In the genomic region with DNA sequence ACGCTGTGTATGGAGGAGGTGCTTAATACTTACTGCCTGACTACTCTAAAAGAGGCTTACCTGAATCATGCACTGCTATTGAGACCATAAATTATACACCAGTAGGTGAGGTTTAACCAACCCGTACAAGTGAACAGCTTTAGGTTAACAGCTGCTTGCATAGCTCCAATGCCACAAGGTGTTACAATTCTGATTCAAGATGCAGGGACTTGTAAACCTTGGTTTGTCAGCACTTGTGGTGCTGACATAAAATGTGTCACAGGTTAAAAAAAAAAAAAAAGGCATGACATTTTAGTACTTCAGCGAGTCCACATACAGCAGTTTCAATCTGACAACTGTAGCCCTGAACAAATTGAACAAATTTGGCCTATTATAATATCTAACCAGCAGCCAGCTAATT, we compare ENCODE assay signal across 1 cellular context.
TF ChIP-seq lines count a peak whose summit lies in the region.

No MANE protein-coding gene starts in this region.

TF ChIP-seq in GM23338, 12 proteins besides CTCF, POLR2A, EP300 and RAD21:
- TF ChIP-seq, protein P1, sequence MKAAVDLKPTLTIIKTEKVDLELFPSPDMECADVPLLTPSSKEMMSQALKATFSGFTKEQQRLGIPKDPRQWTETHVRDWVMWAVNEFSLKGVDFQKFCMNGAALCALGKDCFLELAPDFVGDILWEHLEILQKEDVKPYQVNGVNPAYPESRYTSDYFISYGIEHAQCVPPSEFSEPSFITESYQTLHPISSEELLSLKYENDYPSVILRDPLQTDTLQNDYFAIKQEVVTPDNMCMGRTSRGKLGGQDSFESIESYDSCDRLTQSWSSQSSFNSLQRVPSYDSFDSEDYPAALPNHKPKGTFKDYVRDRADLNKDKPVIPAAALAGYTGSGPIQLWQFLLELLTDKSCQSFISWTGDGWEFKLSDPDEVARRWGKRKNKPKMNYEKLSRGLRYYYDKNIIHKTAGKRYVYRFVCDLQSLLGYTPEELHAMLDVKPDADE (IDR thresholded peaks at IDR 0.05): no peak
- TF ChIP-seq ZNF331 (CRISPR knock-in tag; IDR thresholded peaks at IDR 0.05; ENCODE audit: low read depth) (no peak), CREB1 (CRISPR knock-in tag; IDR thresholded peaks at IDR 0.05; ENCODE audit: low read depth) (no peak), EZH2phosphoT487 (IDR thresholded peaks at IDR 0.05; ENCODE audit: unreplicated experiment) (no peak), NANOG (IDR thresholded peaks at IDR 0.05; ENCODE audit: borderline replicate concordance) (no peak), EZH2 (IDR thresholded peaks at IDR 0.05; ENCODE audit: low read depth, unreplicated experiment) (no peak), STAT1 (IDR thresholded peaks at IDR 0.05; ENCODE audit: unreplicated experiment) (no peak), POLR2AphosphoS5 (IDR thresholded peaks at IDR 0.05; ENCODE audit: low read depth) (no peak), REST (IDR thresholded peaks at IDR 0.05; ENCODE audit: unreplicated experiment) (no peak), ZNF114 (CRISPR knock-in tag; IDR thresholded peaks at IDR 0.05) (no peak), JUNB (IDR thresholded peaks at IDR 0.05; ENCODE audit: unreplicated experiment) (no peak)
- TF ChIP-seq, protein P2, sequence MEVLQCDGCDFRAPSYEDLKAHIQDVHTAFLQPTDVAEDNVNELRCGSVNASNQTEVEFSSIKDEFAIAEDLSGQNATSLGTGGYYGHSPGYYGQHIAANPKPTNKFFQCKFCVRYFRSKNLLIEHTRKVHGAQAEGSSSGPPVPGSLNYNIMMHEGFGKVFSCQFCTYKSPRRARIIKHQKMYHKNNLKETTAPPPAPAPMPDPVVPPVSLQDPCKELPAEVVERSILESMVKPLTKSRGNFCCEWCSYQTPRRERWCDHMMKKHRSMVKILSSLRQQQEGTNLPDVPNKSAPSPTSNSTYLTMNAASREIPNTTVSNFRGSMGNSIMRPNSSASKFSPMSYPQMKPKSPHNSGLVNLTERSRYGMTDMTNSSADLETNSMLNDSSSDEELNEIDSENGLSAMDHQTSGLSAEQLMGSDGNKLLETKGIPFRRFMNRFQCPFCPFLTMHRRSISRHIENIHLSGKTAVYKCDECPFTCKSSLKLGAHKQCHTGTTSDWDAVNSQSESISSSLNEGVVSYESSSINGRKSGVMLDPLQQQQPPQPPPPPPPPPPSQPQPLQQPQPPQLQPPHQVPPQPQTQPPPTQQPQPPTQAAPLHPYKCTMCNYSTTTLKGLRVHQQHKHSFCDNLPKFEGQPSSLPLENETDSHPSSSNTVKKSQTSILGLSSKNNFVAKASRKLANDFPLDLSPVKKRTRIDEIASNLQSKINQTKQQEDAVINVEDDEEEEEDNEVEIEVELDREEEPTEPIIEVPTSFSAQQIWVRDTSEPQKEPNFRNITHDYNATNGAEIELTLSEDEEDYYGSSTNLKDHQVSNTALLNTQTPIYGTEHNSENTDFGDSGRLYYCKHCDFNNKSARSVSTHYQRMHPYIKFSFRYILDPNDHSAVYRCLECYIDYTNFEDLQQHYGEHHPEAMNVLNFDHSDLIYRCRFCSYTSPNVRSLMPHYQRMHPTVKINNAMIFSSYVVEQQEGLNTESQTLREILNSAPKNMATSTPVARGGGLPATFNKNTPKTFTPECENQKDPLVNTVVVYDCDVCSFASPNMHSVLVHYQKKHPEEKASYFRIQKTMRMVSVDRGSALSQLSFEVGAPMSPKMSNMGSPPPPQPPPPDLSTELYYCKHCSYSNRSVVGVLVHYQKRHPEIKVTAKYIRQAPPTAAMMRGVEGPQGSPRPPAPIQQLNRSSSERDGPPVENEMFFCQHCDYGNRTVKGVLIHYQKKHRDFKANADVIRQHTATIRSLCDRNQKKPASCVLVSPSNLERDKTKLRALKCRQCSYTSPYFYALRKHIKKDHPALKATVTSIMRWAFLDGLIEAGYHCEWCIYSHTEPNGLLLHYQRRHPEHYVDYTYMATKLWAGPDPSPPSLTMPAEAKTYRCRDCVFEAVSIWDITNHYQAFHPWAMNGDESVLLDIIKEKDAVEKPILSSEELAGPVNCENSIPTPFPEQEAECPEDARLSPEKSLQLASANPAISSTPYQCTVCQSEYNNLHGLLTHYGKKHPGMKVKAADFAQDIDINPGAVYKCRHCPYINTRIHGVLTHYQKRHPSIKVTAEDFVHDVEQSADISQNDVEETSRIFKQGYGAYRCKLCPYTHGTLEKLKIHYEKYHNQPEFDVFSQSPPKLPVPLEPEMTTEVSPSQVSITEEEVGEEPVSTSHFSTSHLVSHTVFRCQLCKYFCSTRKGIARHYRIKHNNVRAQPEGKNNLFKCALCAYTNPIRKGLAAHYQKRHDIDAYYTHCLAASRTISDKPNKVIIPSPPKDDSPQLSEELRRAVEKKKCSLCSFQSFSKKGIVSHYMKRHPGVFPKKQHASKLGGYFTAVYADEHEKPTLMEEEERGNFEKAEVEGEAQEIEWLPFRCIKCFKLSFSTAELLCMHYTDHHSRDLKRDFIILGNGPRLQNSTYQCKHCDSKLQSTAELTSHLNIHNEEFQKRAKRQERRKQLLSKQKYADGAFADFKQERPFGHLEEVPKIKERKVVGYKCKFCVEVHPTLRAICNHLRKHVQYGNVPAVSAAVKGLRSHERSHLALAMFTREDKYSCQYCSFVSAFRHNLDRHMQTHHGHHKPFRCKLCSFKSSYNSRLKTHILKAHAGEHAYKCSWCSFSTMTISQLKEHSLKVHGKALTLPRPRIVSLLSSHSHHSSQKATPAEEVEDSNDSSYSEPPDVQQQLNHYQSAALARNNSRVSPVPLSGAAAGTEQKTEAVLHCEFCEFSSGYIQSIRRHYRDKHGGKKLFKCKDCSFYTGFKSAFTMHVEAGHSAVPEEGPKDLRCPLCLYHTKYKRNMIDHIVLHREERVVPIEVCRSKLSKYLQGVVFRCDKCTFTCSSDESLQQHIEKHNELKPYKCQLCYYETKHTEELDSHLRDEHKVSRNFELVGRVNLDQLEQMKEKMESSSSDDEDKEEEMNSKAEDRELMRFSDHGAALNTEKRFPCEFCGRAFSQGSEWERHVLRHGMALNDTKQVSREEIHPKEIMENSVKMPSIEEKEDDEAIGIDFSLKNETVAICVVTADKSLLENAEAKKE (CRISPR knock-in tag; IDR thresholded peaks at IDR 0.05): no peak
